ENCODE assay signal across 8 cellular contexts in genomic region chr1:171486048-171486519, GRCh38.
DNase-seq lines count a peak whose midpoint lies in the region; TF ChIP-seq lines count a peak whose summit lies in the region.

No MANE protein-coding gene starts in this region.

- peak overlapping the region; percentile 96 for H3K9ac ChIP-seq in Loucy (ENCODE audit: low read depth, low read length, poor library complexity, severe bottlenecking)

- peaks cover 57% of the 10 kb centered on the region for H3K79me2 ChIP-seq in Loucy (ENCODE audit: insufficient read depth, low read length)

- TF ChIP-seq CTCF in GM10266 (IDR thresholded peaks at IDR 0.05; ENCODE audit: control insufficient read depth, insufficient read depth, low read depth, missing control alignments) (no peak), Loucy (conservative IDR thresholded peaks at IDR 0.05; ENCODE audit: low read length) (no peak), brain microvascular endothelial cell (IDR thresholded peaks at IDR 0.05; ENCODE audit: low read depth, low read length, missing control alignments) (no peak)

- no peaks in the 10 kb centered on the region; the same call in 1 of the 2 replicates for H3F3A ChIP-seq in Loucy (ENCODE audit: low read depth)

- H3K27ac ChIP-seq in brain microvascular endothelial cell = peak overlapping the region; percentile 91

- peak overlapping the region; percentile 74 for H2AFZ ChIP-seq in Loucy (ENCODE audit: low read length)

- in situ Hi-C loops in HAP-1 (cut with MboI; ENCODE audit: low sequenced_read_pairs) (no loop called here), brain microvascular endothelial cell (cut with HindIII; ENCODE audit: low pct_ligation_motif_present, low sequenced_read_pairs) (no loop called here)

- H3K4me1 ChIP-seq in HAP-1 (peaks cover 9% of the 10 kb centered on the region), Loucy (ENCODE audit: insufficient read depth, low read length, poor library complexity, severe bottlenecking) (peaks cover 44% of the 10 kb centered on the region)

- no peaks in the 10 kb centered on the region for H3K9me3 ChIP-seq in HAP-1
- H3K9me3 ChIP-seq in Loucy (ENCODE audit: insufficient read depth, low read depth, low read length) = no peaks in the 10 kb centered on the region

- H4K20me1 ChIP-seq in Loucy (ENCODE audit: insufficient read depth, low read length, poor library complexity, severe bottlenecking) = peaks cover 56% of the 10 kb centered on the region

- H3K4me3 ChIP-seq in HAP-1 (peak overlapping the region; percentile 93), Loucy (ENCODE audit: low read length, poor library complexity, severe bottlenecking) (peak overlapping the region; percentile 86), brain microvascular endothelial cell (ENCODE audit: low read depth, low read length) (peak overlapping the region; percentile 99)

- H3K9me2 ChIP-seq in Loucy (replicated peaks; ENCODE audit: low read depth, low read length) = no peaks in the 10 kb centered on the region

- peak; percentile 44 for DNase-seq in GM10266 (ENCODE audit: extremely low spot score)
- peak in 1 of 2 experiments; percentile 56 for DNase-seq in HAP-1 (ENCODE audit: low spot score in 2 of 2)
- peak; percentile 88 for DNase-seq in T-helper 22 cell (ENCODE audit: low read depth)
- peak; percentile 39 for DNase-seq in brain microvascular endothelial cell
- peak; percentile 47 for DNase-seq in inferior parietal cortex (ENCODE audit: extremely low spot score)
- DNase-seq in stimulated activated CD4-positive, alpha-beta T cell treated with anti-CD3 and anti-CD28 coated beads, Interleukin-15, amount 100 ng/mL, for 1 hour (ENCODE audit: low read depth in 1 of 2, low spot score in 1 of 2) = peak; percentile 45 to 49
- no peak for DNase-seq in NCI-H2196 (lab: John Stamatoyannopoulos, UW; ENCODE audit: unreplicated experiment)

- H3K36me3 ChIP-seq in HAP-1 (replicated peaks) = peaks cover 9% of the 10 kb centered on the region
- no peaks in the 10 kb centered on the region; the same call in 1 of the 2 replicates for H3K36me3 ChIP-seq in Loucy (ENCODE audit: insufficient read depth, low read length)
- no peaks in the 10 kb centered on the region for H3K36me3 ChIP-seq in brain microvascular endothelial cell (replicated peaks)

- no peaks in the 10 kb centered on the region for H3K27me3 ChIP-seq in HAP-1 (ENCODE audit: low read depth)
- H3K27me3 ChIP-seq in Loucy (ENCODE audit: insufficient read depth, low read length, poor library complexity, severe bottlenecking) = no peaks in the 10 kb centered on the region
- no peaks in the 10 kb centered on the region for H3K27me3 ChIP-seq in brain microvascular endothelial cell (replicated peaks)

- H3K4me2 ChIP-seq in Loucy (ENCODE audit: low read depth, low read length, poor library complexity, severe bottlenecking) = peak overlapping the region; percentile 96
